ENCODE assay signal across 16 cellular contexts in the genomic region with DNA sequence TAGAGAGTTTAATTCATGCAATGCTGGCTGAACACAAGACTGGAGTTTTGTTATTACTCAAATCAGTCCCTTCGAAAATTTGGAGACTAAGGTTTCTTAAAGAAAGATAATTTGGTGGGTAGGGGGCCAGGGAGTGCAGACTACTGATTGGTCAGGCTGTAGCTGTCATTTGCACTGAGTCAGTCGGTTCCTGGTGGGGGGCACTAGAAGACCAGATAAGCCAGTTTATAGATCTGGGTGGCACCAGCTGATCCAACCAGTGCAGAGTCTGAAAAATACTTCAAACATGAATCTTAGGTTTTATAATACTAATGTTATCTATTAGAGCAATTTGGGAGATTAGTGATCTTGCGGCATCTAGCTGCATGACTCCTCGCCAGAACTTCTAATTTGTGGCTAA.
DNase-seq lines count a peak whose midpoint lies in the region; ATAC-seq and TF ChIP-seq lines count a peak whose summit lies in the region.
"Had no signal": no experiment of that assay in that cellular context is flagged by ENCODE, and none has a peak within 500 bp of the region (broad histone marks: within the 10 kb centered on the region; RNA-seq: fewer than 3 reads in every experiment).

No MANE protein-coding gene starts in this region.

- no peaks in the 10 kb centered on the region for H3K36me3 Mint-ChIP-seq in activated naive CD8-positive, alpha-beta T cell treated with anti-CD3 and anti-CD28 coated beads, Interleukin-2, amount 50 U/mL, for 24 hours (ENCODE audit: low read depth)
- H3K36me3 Mint-ChIP-seq in activated naive CD8-positive, alpha-beta T cell treated with anti-CD3 and anti-CD28 coated beads for 36 hours: no peaks in the 10 kb centered on the region

- no peaks in the 10 kb centered on the region for H3K27me3 ChIP-seq in uterus

- no peak overlapping the region for H3K4me3 Mint-ChIP-seq in activated naive CD8-positive, alpha-beta T cell treated with anti-CD3 and anti-CD28 coated beads, Interleukin-2, amount 50 U/mL, for 24 hours
- no peak overlapping the region for H3K4me3 Mint-ChIP-seq in activated naive CD8-positive, alpha-beta T cell treated with anti-CD3 and anti-CD28 coated beads for 36 hours
- H3K4me3 Mint-ChIP-seq: B cell; CD4-positive, alpha-beta T cell; HFFc6 had no signal

- TF ChIP-seq POLR2A in uterus (IDR thresholded peaks at IDR 0.05): no peak

- H3K9me3 ChIP-seq in uterus: no peaks in the 10 kb centered on the region
- H3K9me3 ChIP-seq: HAP-1 had no signal

- ATAC-seq in activated naive CD8-positive, alpha-beta T cell treated with anti-CD3 and anti-CD28 coated beads, Interleukin-2, amount 50 U/mL, for 24 hours: peak; percentile 7

- H3K4me1 Mint-ChIP-seq in activated naive CD8-positive, alpha-beta T cell treated with anti-CD3 and anti-CD28 coated beads, Interleukin-2, amount 50 U/mL, for 24 hours: no peaks in the 10 kb centered on the region
- H3K4me1 Mint-ChIP-seq in activated naive CD8-positive, alpha-beta T cell treated with anti-CD3 and anti-CD28 coated beads for 36 hours: no peaks in the 10 kb centered on the region
- H3K4me1 Mint-ChIP-seq: B cell had no signal

- H3K4me1 ChIP-seq in uterus: no peaks in the 10 kb centered on the region
- H3K4me1 ChIP-seq: HAP-1 had no signal

- intact Hi-C loops in uterus (cut with DNase I; ENCODE audit: low total_unique reads): no loop called here

- TF ChIP-seq CTCF in epithelial cell of esophagus (IDR thresholded peaks at IDR 0.05; ENCODE audit: insufficient read depth, low read depth, low read length, missing control alignments) (no peak), uterus (IDR thresholded peaks at IDR 0.05) (no peak)

- no peak overlapping the region for H3K27ac ChIP-seq in uterus

- no peaks in the 10 kb centered on the region for H3K9me3 Mint-ChIP-seq in activated naive CD8-positive, alpha-beta T cell treated with anti-CD3 and anti-CD28 coated beads, Interleukin-2, amount 50 U/mL, for 24 hours
- no peaks in the 10 kb centered on the region for H3K9me3 Mint-ChIP-seq in activated naive CD8-positive, alpha-beta T cell treated with anti-CD3 and anti-CD28 coated beads for 36 hours

- no peaks in the 10 kb centered on the region for H3K36me3 ChIP-seq in uterus
- H3K36me3 ChIP-seq: HAP-1 had no signal

- no peaks in the 10 kb centered on the region for H3K27me3 Mint-ChIP-seq in activated naive CD8-positive, alpha-beta T cell treated with anti-CD3 and anti-CD28 coated beads, Interleukin-2, amount 50 U/mL, for 24 hours
- no peaks in the 10 kb centered on the region for H3K27me3 Mint-ChIP-seq in activated naive CD8-positive, alpha-beta T cell treated with anti-CD3 and anti-CD28 coated beads for 36 hours
- H3K27me3 Mint-ChIP-seq: B cell; CD4-positive, alpha-beta T cell had no signal

- no peak overlapping the region for H3K4me3 ChIP-seq in epithelial cell of esophagus (ENCODE audit: low read length)
- H3K4me3 ChIP-seq in uterus: no peak overlapping the region
- H3K4me3 ChIP-seq: HAP-1 had no signal

- no peak overlapping the region for H3K27ac Mint-ChIP-seq in activated naive CD8-positive, alpha-beta T cell treated with anti-CD3 and anti-CD28 coated beads, Interleukin-2, amount 50 U/mL, for 24 hours
- no peak overlapping the region for H3K27ac Mint-ChIP-seq in activated naive CD8-positive, alpha-beta T cell treated with anti-CD3 and anti-CD28 coated beads for 36 hours
- H3K27ac Mint-ChIP-seq: B cell; CD4-positive, alpha-beta T cell; HFFc6 had no signal

- DNase-seq in activated naive CD8-positive, alpha-beta T cell treated with anti-CD3 and anti-CD28 coated beads, Interleukin-2, amount 50 U/mL, for 24 hours: no peak
- DNase-seq in activated naive CD8-positive, alpha-beta T cell treated with anti-CD3 and anti-CD28 coated beads for 36 hours: no peak
- DNase-seq in OCI-M1 (lab: John Stamatoyannopoulos, UW) (peak; percentile 13), epithelial cell of esophagus (ENCODE audit: low read depth) (peak; percentile 2), uterus (no peak), NCI-H2171 (lab: John Stamatoyannopoulos, UW) (no peak), AG20443 (ENCODE audit: low spot score) (no peak)
- DNase-seq: 8988T; CD4-positive, alpha-beta T cell; DMS153; DMS79 treated with DMSO at 0.1 percent for 48 hours; EL; HFFc6; IMR-90 had no signal

Comparison
In these comparisons a context has a peak if more than half of its experiments do, and no peak if none do; other contexts are left out.
1. DNase-seq: peak in OCI-M1 (single experiment) and epithelial cell of esophagus (single experiment); none in activated naive CD8-positive, alpha-beta T cell treated with anti-CD3 and anti-CD28 coated beads, Interleukin-2, amount 50 U/mL, for 24 hours (single experiment), activated naive CD8-positive, alpha-beta T cell treated with anti-CD3 and anti-CD28 coated beads for 36 hours (single experiment), uterus (0 of 2), NCI-H2171 (single experiment) and AG20443 (single experiment).